In the genomic region with DNA sequence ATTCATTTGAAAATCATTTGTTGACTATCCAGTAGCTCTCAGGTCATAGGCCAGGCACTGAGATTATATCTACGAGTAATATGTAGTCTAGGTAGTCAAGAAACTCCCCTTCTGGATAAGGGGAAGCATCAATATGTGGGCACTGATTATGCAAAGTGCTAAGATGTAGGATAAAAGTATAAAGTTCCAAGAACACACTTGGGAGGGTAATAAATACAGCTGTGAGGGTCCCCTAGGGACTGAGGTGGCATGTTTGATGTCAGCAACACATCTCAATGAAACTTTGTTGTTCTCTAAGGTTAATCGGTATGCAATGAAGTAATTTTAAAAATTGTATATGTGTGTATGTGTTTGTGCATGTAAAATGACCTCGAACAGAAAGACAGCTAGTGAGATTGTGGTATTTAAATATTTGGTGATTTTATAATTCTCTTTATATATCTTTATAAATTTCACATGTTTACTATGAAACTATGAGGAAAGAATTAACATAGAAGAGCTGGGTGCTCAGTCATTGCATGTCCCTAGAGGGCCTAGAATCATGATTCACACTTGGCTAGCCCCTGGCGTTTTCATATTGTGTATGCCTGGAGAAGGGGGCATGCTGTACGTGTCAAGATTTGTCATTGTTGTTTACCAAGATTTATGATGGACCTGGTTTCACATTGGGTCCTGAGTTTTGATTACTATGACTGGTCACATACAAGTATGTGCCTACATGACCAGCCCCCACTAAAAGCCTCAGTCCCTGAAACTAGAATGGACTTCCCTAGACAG, we compare ENCODE assay signal across 26 cellular contexts.
DNase-seq lines count a peak whose midpoint lies in the region; ATAC-seq and TF ChIP-seq lines count a peak whose summit lies in the region.
"Had no signal": no experiment of that assay in that cellular context is flagged by ENCODE, and none has a peak within 500 bp of the region (broad histone marks: within the 10 kb centered on the region; RNA-seq: fewer than 3 reads in every experiment).

No MANE protein-coding gene starts in this region.

- no peak for DNase-seq in GM23338 (ENCODE audit: low spot score)
- peak; percentile 29 for DNase-seq in PC-3
- peak in 1 of 2 donors; percentile 39 for DNase-seq in foreskin keratinocyte
- no peak for DNase-seq in effector CD4-positive, alpha-beta T cell
- DNase-seq in NCI-H226: no peak
- DNase-seq in T-cell: no peak
- DNase-seq in CD4-positive, alpha-beta memory T cell: no peak
- DNase-seq: ACHN; activated naive CD4-positive, alpha-beta T cell treated with Interleukin-2 at 50 U/mL for 16 hours; activated T-cell treated with anti-CD3 and anti-CD28 coated beads, Interleukin-2, amount 50 U/mL, for 4 hours; amniotic stem cell; CD8-positive, alpha-beta T cell; cortex of kidney; GF-D8; heart right ventricle; naive thymus-derived CD8-positive, alpha-beta T cell; NCI-H1092 treated with DMSO at 0.1 percent for 48 hours; NCI-H2029 treated with DMSO at 0.1 percent for 48 hours; PC-9; retina; SHP77 treated with DMSO at 0.1 percent for 48 hours; stimulated activated CD4-positive, alpha-beta T cell treated with anti-CD3 and anti-CD28 coated beads, Interleukin-4, amount 100 ng/mL, for 24 hours; transverse colon had no signal

- no peaks in the 10 kb centered on the region for H3F3A ChIP-seq in GM23338 (replicated peaks; ENCODE audit: low read depth)
- H3F3A ChIP-seq in PC-3 (ENCODE audit: low read length, unreplicated experiment): no peaks in the 10 kb centered on the region

- no peak overlapping the region for H3K9ac ChIP-seq in BLaER1 treated with 17β-estradiol and CSF1 and Interleukin-3, amounts not matched to agents 10 nM and 100 nM
- no peak overlapping the region for H3K9ac ChIP-seq in PC-3 (ENCODE audit: low read length)

- H3K4me1 ChIP-seq in BLaER1 treated with 17β-estradiol and CSF1 and Interleukin-3, amounts not matched to agents 10 nM and 100 nM: peaks cover 11 to 97% (median 80%) of the 10 kb centered on the region in 10 experiments
- H3K4me1 ChIP-seq in GM23338 (ENCODE audit: insufficient read depth): no peaks in the 10 kb centered on the region; the same call in 1 of the 2 replicates
- peaks cover 46% of the 10 kb centered on the region for H3K4me1 ChIP-seq in PC-3 (ENCODE audit: insufficient read depth, low read length)
- H3K4me1 ChIP-seq in foreskin keratinocyte: peaks cover 14% of the 10 kb centered on the region
- no peaks in the 10 kb centered on the region for H3K4me1 ChIP-seq in CD4-positive, alpha-beta memory T cell (ENCODE audit: insufficient read depth, low read length)

- H3K4me3 Mint-ChIP-seq in GM23338 (no peak overlapping the region), T-cell (no peak overlapping the region)
- no peak overlapping the region for H3K4me3 Mint-ChIP-seq in CD4-positive, alpha-beta memory T cell
- H3K4me3 Mint-ChIP-seq: activated T-cell treated with anti-CD3 and anti-CD28 coated beads, Interleukin-2, amount 50 U/mL, for 4 hours; CD8-positive, alpha-beta T cell; mesothelial cell of epicardium; naive thymus-derived CD8-positive, alpha-beta T cell had no signal

- no peaks in the 10 kb centered on the region for H3K27me3 ChIP-seq in BLaER1 treated with 17β-estradiol and CSF1 and Interleukin-3, amounts not matched to agents 10 nM and 100 nM
- H3K27me3 ChIP-seq in GM23338 (ENCODE audit: insufficient read depth): no peaks in the 10 kb centered on the region
- H3K27me3 ChIP-seq in PC-3 (ENCODE audit: low read length): no peaks in the 10 kb centered on the region
- H3K27me3 ChIP-seq in foreskin keratinocyte: no peaks in the 10 kb centered on the region
- H3K27me3 ChIP-seq in CD4-positive, alpha-beta memory T cell (ENCODE audit: insufficient read depth, low read length): no peaks in the 10 kb centered on the region
- H3K27me3 ChIP-seq: heart right ventricle, transverse colon had no signal

- no peaks in the 10 kb centered on the region for H3K36me3 ChIP-seq in BLaER1 treated with 17β-estradiol and CSF1 and Interleukin-3, amounts not matched to agents 10 nM and 100 nM
- H3K36me3 ChIP-seq in GM23338 (ENCODE audit: insufficient read depth) (no peaks in the 10 kb centered on the region), PC-3 (ENCODE audit: low read depth, low read length) (no peaks in the 10 kb centered on the region)
- no peaks in the 10 kb centered on the region for H3K36me3 ChIP-seq in CD4-positive, alpha-beta memory T cell (ENCODE audit: insufficient read depth, low read length)
- H3K36me3 ChIP-seq: heart right ventricle had no signal

- 0 out of 2 replicates have a peak overlapping the region, but pooled peaks have one; percentile 16 for H2AFZ ChIP-seq in GM23338
- no peak overlapping the region for H2AFZ ChIP-seq in PC-3 (ENCODE audit: low read length)
- H2AFZ ChIP-seq: PC-9 had no signal

- H3K9me3 ChIP-seq in BLaER1 treated with 17β-estradiol and CSF1 and Interleukin-3, amounts not matched to agents 10 nM and 100 nM (replicated peaks in 1 of 11): no peaks in the 10 kb centered on the region; a peak in 1 of 22 replicates
- no peaks in the 10 kb centered on the region for H3K9me3 ChIP-seq in PC-3 (ENCODE audit: low read length)
- H3K9me3 ChIP-seq in CD4-positive, alpha-beta memory T cell (ENCODE audit: control insufficient read depth in 1 of 2, low read length in 2 of 2): no peaks in the 10 kb centered on the region
- H3K9me3 ChIP-seq: heart right ventricle, transverse colon had no signal

- POLR2A ChIA-PET in PC-3 (lab: Charles Lee; ENCODE audit: unreplicated experiment): no interaction called here
- POLR2A ChIA-PET in T-cell (lab: Charles Lee): no interaction called here
- POLR2A ChIA-PET in CD4-positive, alpha-beta memory T cell (lab: Charles Lee; ENCODE audit: partially characterized antibody): no interaction called here

- H3K27ac ChIP-seq in BLaER1 treated with 17β-estradiol and CSF1 and Interleukin-3, amounts not matched to agents 10 nM and 100 nM: peak overlapping the region in 4 of 11 experiments; percentile 37 to 94 (median 66); a peak in 8 of 22 replicates
- H3K27ac ChIP-seq in GM23338 (ENCODE audit: low read depth) (no peak overlapping the region), PC-3 (ENCODE audit: low read length) (no peak overlapping the region), foreskin keratinocyte (peak overlapping the region; percentile 38)
- no peak overlapping the region for H3K27ac ChIP-seq in CD4-positive, alpha-beta memory T cell (ENCODE audit: low read depth, low read length)
- H3K27ac ChIP-seq: heart right ventricle, PC-9, transverse colon had no signal

- H3K9me2 ChIP-seq in GM23338 (ENCODE audit: insufficient read depth): peaks cover 8% of the 10 kb centered on the region; the same call in 1 of the 2 replicates
- no peaks in the 10 kb centered on the region for H3K9me2 ChIP-seq in PC-3 (replicated peaks; ENCODE audit: low read length)

- TF ChIP-seq CTCF in GM23338 (conservative IDR thresholded peaks at IDR 0.05; ENCODE audit: low read depth in 2 of 2): no peak
- no peak for TF ChIP-seq CTCF in PC-3 (conservative IDR thresholded peaks at IDR 0.05; ENCODE audit: low read depth, low read length)
- no peak for TF ChIP-seq CTCF in foreskin keratinocyte (conservative IDR thresholded peaks at IDR 0.05)

- H3K79me2 ChIP-seq in GM23338 (replicated peaks; ENCODE audit: insufficient read depth): no peaks in the 10 kb centered on the region
- H3K79me2 ChIP-seq in PC-3 (ENCODE audit: low read length): no peaks in the 10 kb centered on the region

- H3K36me3 Mint-ChIP-seq in GM23338 (ENCODE audit: low read depth) (no peaks in the 10 kb centered on the region), T-cell (no peaks in the 10 kb centered on the region)
- no peaks in the 10 kb centered on the region for H3K36me3 Mint-ChIP-seq in CD4-positive, alpha-beta memory T cell
- H3K36me3 Mint-ChIP-seq: CD8-positive, alpha-beta T cell; mesothelial cell of epicardium; naive thymus-derived CD8-positive, alpha-beta T cell had no signal

- intact Hi-C loops in PC-3 (cut with micrococcal nuclease): loop anchor here (10.0 kb wide), 2 partner anchors 223 to 283 kb away; no protein-coding TSS in a partner anchor
- intact Hi-C loops in CD4-positive, alpha-beta memory T cell (cut with micrococcal nuclease): no loop called here

- ATAC-seq in GM23338: no peak
- ATAC-seq in PC-3: no peak
- peak; percentile 18 for ATAC-seq in foreskin keratinocyte
- no peak for ATAC-seq in T-cell (replicated peaks in 1 of 4)
- ATAC-seq: CD8-positive, alpha-beta T cell; heart right ventricle; left lobe of liver; naive thymus-derived CD8-positive, alpha-beta T cell had no signal

- CTCF ChIA-PET in PC-3 (lab: Charles Lee): no interaction called here
- CTCF ChIA-PET in T-cell (lab: Charles Lee): no interaction called here
- CTCF ChIA-PET in CD4-positive, alpha-beta memory T cell (lab: Charles Lee; ENCODE audit: partially characterized antibody): no interaction called here

- BruUV-seq in PC-3 (replicated peaks; lab: Mats Ljungman, UMichigan): no TSS peak

- H3K27ac Mint-ChIP-seq in GM23338 (no peak overlapping the region), T-cell (no peak overlapping the region)
- H3K27ac Mint-ChIP-seq in CD4-positive, alpha-beta memory T cell: no peak overlapping the region
- H3K27ac Mint-ChIP-seq: CD8-positive, alpha-beta T cell; mesothelial cell of epicardium; naive thymus-derived CD8-positive, alpha-beta T cell had no signal

- no peaks in the 10 kb centered on the region; the same call in 1 of the 3 replicates for H3K4me1 Mint-ChIP-seq in GM23338
- peaks cover 0 to 1% (median 0%) of the 10 kb centered on the region in 3 donors for H3K4me1 Mint-ChIP-seq in T-cell
- H3K4me1 Mint-ChIP-seq in CD4-positive, alpha-beta memory T cell: peaks cover 0 to 2% (median 0%) of the 10 kb centered on the region in 4 donors
- H3K4me1 Mint-ChIP-seq: naive thymus-derived CD8-positive, alpha-beta T cell had no signal

- no peak overlapping the region for H3K4me3 ChIP-seq in BLaER1 treated with 17β-estradiol and CSF1 and Interleukin-3, amounts not matched to agents 10 nM and 100 nM
- H3K4me3 ChIP-seq in GM23338 (no peak overlapping the region), PC-3 (ENCODE audit: low read length) (no peak overlapping the region)
- no peak overlapping the region for H3K4me3 ChIP-seq in CD4-positive, alpha-beta memory T cell (ENCODE audit: low read length in 2 of 2)
- H3K4me3 ChIP-seq: heart right ventricle, PC-9, transverse colon had no signal

- H3K27me3 Mint-ChIP-seq in GM23338 (ENCODE audit: insufficient read depth, low read depth, poor library complexity) (peaks cover 1% of the 10 kb centered on the region), T-cell (no peaks in the 10 kb centered on the region)
- H3K27me3 Mint-ChIP-seq in CD4-positive, alpha-beta memory T cell: no peaks in the 10 kb centered on the region

- no peaks in the 10 kb centered on the region for H4K20me1 ChIP-seq in BLaER1 treated with 17β-estradiol and CSF1 and Interleukin-3, amounts not matched to agents 10 nM and 100 nM
- H4K20me1 ChIP-seq in GM23338 (replicated peaks; ENCODE audit: insufficient read depth): no peaks in the 10 kb centered on the region
- H4K20me1 ChIP-seq in PC-3 (ENCODE audit: low read length): no peaks in the 10 kb centered on the region

- H3K9me3 Mint-ChIP-seq in GM23338: no peaks in the 10 kb centered on the region
- H3K9me3 Mint-ChIP-seq in T-cell: no peaks in the 10 kb centered on the region
- H3K9me3 Mint-ChIP-seq in CD4-positive, alpha-beta memory T cell: no peaks in the 10 kb centered on the region
- H3K9me3 Mint-ChIP-seq: activated T-cell treated with anti-CD3 and anti-CD28 coated beads, Interleukin-2, amount 50 U/mL, for 4 hours; CD8-positive, alpha-beta T cell; mesothelial cell of epicardium; naive thymus-derived CD8-positive, alpha-beta T cell had no signal

- H3K4me2 ChIP-seq in BLaER1 treated with 17β-estradiol and CSF1 and Interleukin-3, amounts not matched to agents 10 nM and 100 nM: peak overlapping the region in 8 of 11 experiments; percentile 3 to 88 (median 64); a peak in 14 of 22 replicates
- H3K4me2 ChIP-seq in GM23338 (no peak overlapping the region), PC-3 (ENCODE audit: low read length) (no peak overlapping the region)
- H3K4me2 ChIP-seq: PC-9 had no signal

Comparison
In these comparisons a context has a peak if more than half of its experiments do, and no peak if none do; other contexts are left out.
1. H3K4me2 ChIP-seq: peak in BLaER1 treated with 17β-estradiol and CSF1 and Interleukin-3, amounts not matched to agents 10 nM and 100 nM (8 of 11); none in GM23338 (single experiment) and PC-3 (single experiment).